ENCODE assay signal across 35 cellular contexts in genomic region chr3:185486371-185486770, GRCh38.
"Had no signal": no experiment of that assay in that cellular context is flagged by ENCODE, and none has a peak within 500 bp of the region (broad histone marks: within the 10 kb centered on the region; RNA-seq: fewer than 3 reads in every experiment).

No MANE protein-coding gene starts in this region.

- H3K4me3 ChIP-seq: MG63 had no signal

- H3K27me3 ChIP-seq: MG63 had no signal

- DNase-seq: Karpas-422, Kasumi-1, KG1, MG63, MM.1S, MV-4-11, NCI-H1048, NCI-H1092, NCI-H1092 treated with DMSO at 0.1 percent for 48 hours, NCI-H1105, NCI-H1105 treated with DMSO at 0.1 percent for 48 hours, NCI-H1417, NCI-H1417 treated with DMSO at 0.1 percent for 48 hours, NCI-H1436, NCI-H1436 treated with DMSO at 0.1 percent for 48 hours, NCI-H146, NCI-H1694, NCI-H1694 treated with DMSO at 0.1 percent for 48 hours, NCI-H187, NCI-H187 treated with DMSO at 0.1 percent for 48 hours, NCI-H1930, NCI-H2029, NCI-H2029 treated with DMSO at 0.1 percent for 48 hours, NCI-H2081, NCI-H2081 treated with DMSO at 0.1 percent for 48 hours, NCI-H2171, NCI-H2171 treated with DMSO at 0.1 percent for 48 hours, NCI-H2227 treated with DMSO at 0.1 percent for 48 hours, NCI-H226, NCI-H345, NCI-H446, NCI-H446 treated with DMSO at 0.1 percent for 48 hours, NCI-H510A, NCI-H510A treated with DMSO at 0.1 percent for 48 hours had no signal

- H3K27ac ChIP-seq: KMS-11 had no signal

- H3K9me3 ChIP-seq: MG63 had no signal

- H3K4me2 ChIP-seq: KMS-11 had no signal

- H3K9ac ChIP-seq: KMS-11 had no signal
